In genomic region chr15:31230630-31231485, GRCh38 we compare ENCODE assay signal across 9 cellular contexts.
DNase-seq lines count a peak whose midpoint lies in the region; ATAC-seq and TF ChIP-seq lines count a peak whose summit lies in the region.
"Had no signal": no experiment of that assay in that cellular context is flagged by ENCODE, and none has a peak within 500 bp of the region (broad histone marks: within the 10 kb centered on the region; RNA-seq: fewer than 3 reads in every experiment).

No MANE protein-coding gene starts in this region.

- no peaks in the 10 kb centered on the region for H3K9me3 ChIP-seq in transverse colon

- 94 to 100% methylated on average over 2 to 6 of the region's 6 CpGs for WGBS in transverse colon (ENCODE audit: low coverage in 1 of 2), 2 donors

- TF ChIP-seq EP300 in transverse colon (IDR thresholded peaks at IDR 0.05; ENCODE audit: low read depth), result no peak

- no peak for TF ChIP-seq POLR2A in transverse colon (IDR thresholded peaks at IDR 0.05)

- H3K27ac ChIP-seq in transverse colon, result no peak overlapping the region

- H3K36me3 Mint-ChIP-seq in activated naive CD8-positive, alpha-beta T cell treated with anti-CD3 and anti-CD28 coated beads, Interleukin-2, amount 50 U/mL, for 24 hours (ENCODE audit: low read depth), result no peaks in the 10 kb centered on the region
- no peaks in the 10 kb centered on the region for H3K36me3 Mint-ChIP-seq in activated naive CD8-positive, alpha-beta T cell treated with anti-CD3 and anti-CD28 coated beads for 36 hours
- peaks cover 7% of the 10 kb centered on the region for H3K36me3 Mint-ChIP-seq in IgD-negative memory B cell

- in situ Hi-C loops in transverse colon (cut with MboI; ENCODE audit: low pct_ligation_motif_present in 1 of 4, low pct_unique_long_range_greater_than_20kb in 1 of 4, low sequenced_read_pairs in 3 of 4), result no loop called here

- no peaks in the 10 kb centered on the region for H3K9me3 Mint-ChIP-seq in activated naive CD8-positive, alpha-beta T cell treated with anti-CD3 and anti-CD28 coated beads, Interleukin-2, amount 50 U/mL, for 24 hours
- no peaks in the 10 kb centered on the region for H3K9me3 Mint-ChIP-seq in activated naive CD8-positive, alpha-beta T cell treated with anti-CD3 and anti-CD28 coated beads for 36 hours
- H3K9me3 Mint-ChIP-seq in IgD-negative memory B cell, result no peaks in the 10 kb centered on the region

- H3K36me3 ChIP-seq in transverse colon, result no peaks in the 10 kb centered on the region

- H3K27me3 ChIP-seq in transverse colon, result no peaks in the 10 kb centered on the region

- peak; percentile 18 for DNase-seq in activated naive CD8-positive, alpha-beta T cell treated with anti-CD3 and anti-CD28 coated beads, Interleukin-2, amount 50 U/mL, for 24 hours
- no peak for DNase-seq in activated naive CD8-positive, alpha-beta T cell treated with anti-CD3 and anti-CD28 coated beads for 36 hours
- peak; percentile 38 for DNase-seq in transverse colon
- no peak for DNase-seq in Ammon's horn (ENCODE audit: low spot score)
- no peak for DNase-seq in SHP77 treated with DMSO at 0.1 percent for 48 hours (lab: John Stamatoyannopoulos, UW)
- no peak for DNase-seq in central memory CD4-positive, alpha-beta T cell
- DNase-seq: activated effector memory CD4-positive, alpha-beta T cell treated with Interleukin-2 at 50 U/mL for 16 hours had no signal

- no peaks in the 10 kb centered on the region for H3K27me3 Mint-ChIP-seq in activated naive CD8-positive, alpha-beta T cell treated with anti-CD3 and anti-CD28 coated beads, Interleukin-2, amount 50 U/mL, for 24 hours
- no peaks in the 10 kb centered on the region for H3K27me3 Mint-ChIP-seq in activated naive CD8-positive, alpha-beta T cell treated with anti-CD3 and anti-CD28 coated beads for 36 hours
- H3K27me3 Mint-ChIP-seq in IgD-negative memory B cell, result peaks cover 1% of the 10 kb centered on the region

- peaks cover 0 to 13% (median 8%) of the 10 kb centered on the region in 4 donors for H3K4me1 ChIP-seq in transverse colon

- H3K4me1 Mint-ChIP-seq in activated naive CD8-positive, alpha-beta T cell treated with anti-CD3 and anti-CD28 coated beads, Interleukin-2, amount 50 U/mL, for 24 hours, result peaks cover 14% of the 10 kb centered on the region
- peaks cover 2% of the 10 kb centered on the region for H3K4me1 Mint-ChIP-seq in activated naive CD8-positive, alpha-beta T cell treated with anti-CD3 and anti-CD28 coated beads for 36 hours
- peaks cover 37 to 54% (median 50%) of the 10 kb centered on the region in 3 donors for H3K4me1 Mint-ChIP-seq in IgD-negative memory B cell

- intact Hi-C loops in transverse colon (cut with DNase I; ENCODE audit: low total_unique reads), result no loop called here

- H3K4me3 ChIP-seq in transverse colon, result no peak overlapping the region

- H3K27ac Mint-ChIP-seq in activated naive CD8-positive, alpha-beta T cell treated with anti-CD3 and anti-CD28 coated beads, Interleukin-2, amount 50 U/mL, for 24 hours, result peak overlapping the region; percentile 37
- no peak overlapping the region for H3K27ac Mint-ChIP-seq in activated naive CD8-positive, alpha-beta T cell treated with anti-CD3 and anti-CD28 coated beads for 36 hours
- peak overlapping the region; percentile 28 to 80 (median 79) for H3K27ac Mint-ChIP-seq in IgD-negative memory B cell

- H3K4me3 Mint-ChIP-seq in activated naive CD8-positive, alpha-beta T cell treated with anti-CD3 and anti-CD28 coated beads, Interleukin-2, amount 50 U/mL, for 24 hours, result no peak overlapping the region
- H3K4me3 Mint-ChIP-seq in activated naive CD8-positive, alpha-beta T cell treated with anti-CD3 and anti-CD28 coated beads for 36 hours, result no peak overlapping the region
- H3K4me3 Mint-ChIP-seq in IgD-negative memory B cell, result peak overlapping the region; percentile 77 to 94 (median 87)

- ATAC-seq in activated naive CD8-positive, alpha-beta T cell treated with anti-CD3 and anti-CD28 coated beads, Interleukin-2, amount 50 U/mL, for 24 hours, result peak; percentile 63
- peak; percentile 77 for ATAC-seq in HG02623 (IDR thresholded peaks at IDR 0.05; ENCODE audit: unreplicated experiment)

- no peak for TF ChIP-seq CTCF in transverse colon (IDR thresholded peaks at IDR 0.05)

Comparison
In these comparisons a context has a peak if more than half of its experiments do, and no peak if none do; other contexts are left out.
1. DNase-seq: peak in activated naive CD8-positive, alpha-beta T cell treated with anti-CD3 and anti-CD28 coated beads, Interleukin-2, amount 50 U/mL, for 24 hours (single experiment) and transverse colon (single experiment); none in activated naive CD8-positive, alpha-beta T cell treated with anti-CD3 and anti-CD28 coated beads for 36 hours (single experiment), Ammon's horn (single experiment), SHP77 treated with DMSO at 0.1 percent for 48 hours (single experiment) and central memory CD4-positive, alpha-beta T cell (single experiment).
2. H3K4me3 Mint-ChIP-seq: peak in IgD-negative memory B cell (4 of 4); none in activated naive CD8-positive, alpha-beta T cell treated with anti-CD3 and anti-CD28 coated beads, Interleukin-2, amount 50 U/mL, for 24 hours (single experiment) and activated naive CD8-positive, alpha-beta T cell treated with anti-CD3 and anti-CD28 coated beads for 36 hours (single experiment).